In the genomic region with DNA sequence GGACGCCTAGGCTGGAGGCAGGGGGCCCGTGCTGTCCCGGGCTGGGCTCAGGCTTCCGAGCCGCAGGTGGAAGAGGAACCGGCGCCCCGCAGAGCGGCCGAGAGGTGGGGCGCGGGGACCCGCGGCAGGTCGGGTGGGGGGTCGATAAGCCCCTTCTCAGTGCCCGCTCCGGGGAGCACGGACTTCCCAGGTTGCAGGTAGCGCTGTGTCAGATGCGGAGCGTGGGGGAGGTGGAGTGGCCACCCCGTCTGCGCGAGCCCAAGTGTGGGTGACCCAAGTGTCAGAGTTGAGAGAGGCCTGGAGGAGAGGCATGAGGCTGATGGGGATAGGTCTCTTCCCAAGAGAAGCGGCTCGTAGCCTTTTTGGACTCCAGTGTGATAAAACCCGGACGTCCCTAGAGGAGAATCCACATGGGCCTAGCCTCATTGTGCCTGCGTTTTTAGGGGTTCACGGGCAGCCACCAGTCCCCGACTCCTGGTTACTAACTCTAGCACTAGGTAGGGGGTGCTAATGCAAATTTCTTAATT, we compare ENCODE assay signal across 8 cellular contexts. TPM values are rescaled to one million over a fixed set of nuclear protein-coding genes. Genes with fewer than 3 reads are reported as not detected.
A peak's percentile ranks its signal among the peaks of the same experiment; 100 is the strongest.
DNase-seq lines count a peak whose midpoint lies in the region; ATAC-seq and TF ChIP-seq lines count a peak whose summit lies in the region.

No MANE protein-coding gene starts in this region.

- H3F3A ChIP-seq in Loucy (ENCODE audit: low read depth) = no peaks in the 10 kb centered on the region

- H3K27ac ChIP-seq in CD8-positive, alpha-beta memory T cell (ENCODE audit: low read depth, low read length) = peak overlapping the region; percentile 51
- H3K27ac ChIP-seq in angular gyrus (ENCODE audit: low read depth, low read length) (peak overlapping the region; percentile 56), iPS-18a (ENCODE audit: low read length) (no peak overlapping the region)

- H3K27ac Mint-ChIP-seq in CD8-positive, alpha-beta memory T cell = peak overlapping the region in 3 of 8 donors; percentile 23 to 38 (median 30)

- H4K20me1 ChIP-seq in Loucy (ENCODE audit: insufficient read depth, low read length, poor library complexity, severe bottlenecking) = no peaks in the 10 kb centered on the region

- CTCF ChIA-PET in CD8-positive, alpha-beta memory T cell (lab: Charles Lee) = no interaction called here

- peak overlapping the region; percentile 79 for H3K4me2 ChIP-seq in Loucy (ENCODE audit: low read depth, low read length, poor library complexity, severe bottlenecking)

- no peaks in the 10 kb centered on the region for H3K9me2 ChIP-seq in Loucy (replicated peaks; ENCODE audit: low read depth, low read length)

- H3K9me3 Mint-ChIP-seq in CD8-positive, alpha-beta memory T cell = no peaks in the 10 kb centered on the region

- H3K36me3 Mint-ChIP-seq in CD8-positive, alpha-beta memory T cell = no peaks in the 10 kb centered on the region

- peak overlapping the region; percentile 81 for H2AFZ ChIP-seq in Loucy (ENCODE audit: low read length)

- H3K4me1 ChIP-seq in CD8-positive, alpha-beta memory T cell (ENCODE audit: insufficient read depth, low read length) = peaks cover 15% of the 10 kb centered on the region
- peaks cover 55% of the 10 kb centered on the region for H3K4me1 ChIP-seq in Loucy (ENCODE audit: insufficient read depth, low read length, poor library complexity, severe bottlenecking)
- H3K4me1 ChIP-seq in iPS-18a (ENCODE audit: control insufficient read depth, low read depth, low read length) = peaks cover 25% of the 10 kb centered on the region

- no peaks in the 10 kb centered on the region for H3K36me3 ChIP-seq in CD8-positive, alpha-beta memory T cell (ENCODE audit: insufficient read depth, low read length)
- H3K36me3 ChIP-seq in Loucy (ENCODE audit: insufficient read depth, low read length) (no peaks in the 10 kb centered on the region), iPS-18a (ENCODE audit: control insufficient read depth, low read depth, low read length) (no peaks in the 10 kb centered on the region)

- no peaks in the 10 kb centered on the region for H3K9me3 ChIP-seq in CD8-positive, alpha-beta memory T cell (ENCODE audit: low read length)
- H3K9me3 ChIP-seq in Loucy (ENCODE audit: insufficient read depth, low read depth, low read length) (no peaks in the 10 kb centered on the region), iPS-18a (ENCODE audit: control insufficient read depth, low read depth, low read length) (no peaks in the 10 kb centered on the region)

- peaks cover 0 to 5% of the 10 kb centered on the region in 2 donors for H3K27me3 Mint-ChIP-seq in CD8-positive, alpha-beta memory T cell

- peak overlapping the region; percentile 69 to 90 (median 78) for H3K4me3 Mint-ChIP-seq in CD8-positive, alpha-beta memory T cell

- POLR2A ChIA-PET in CD8-positive, alpha-beta memory T cell (lab: Charles Lee) = no interaction called here

- peak; percentile 9 for ATAC-seq in GM21723 (IDR thresholded peaks at IDR 0.05; ENCODE audit: unreplicated experiment)

- peak in 2 of 5 donors; percentile 10 to 53 for DNase-seq in CD8-positive, alpha-beta memory T cell
- peak; percentile 8 for DNase-seq in stimulated activated CD4-positive, alpha-beta T cell treated with anti-CD3 and anti-CD28 coated beads, Interleukin-1b, Interleukin-23, amount 100 ng/mL, for 48 hours
- DNase-seq in NCI-H187 treated with DMSO at 0.1 percent for 48 hours (lab: John Stamatoyannopoulos, UW) (no peak), NOMO-1 treated with dmso at 0.1 percent for 144 hours (lab: John Stamatoyannopoulos, UW; ENCODE audit: unreplicated experiment) (no peak)

- peak overlapping the region; percentile 76 for H3K9ac ChIP-seq in Loucy (ENCODE audit: low read depth, low read length, poor library complexity, severe bottlenecking)
- peak overlapping the region; percentile 38 for H3K9ac ChIP-seq in iPS-18a (ENCODE audit: low read length)

- no peaks in the 10 kb centered on the region for H3K27me3 ChIP-seq in CD8-positive, alpha-beta memory T cell (ENCODE audit: insufficient read depth, low read length, poor library complexity, severe bottlenecking)
- H3K27me3 ChIP-seq in Loucy (ENCODE audit: insufficient read depth, low read length, poor library complexity, severe bottlenecking) (no peaks in the 10 kb centered on the region), iPS-18a (ENCODE audit: control insufficient read depth, insufficient read depth, low read length) (peaks cover 9% of the 10 kb centered on the region)

- TF ChIP-seq CTCF in Loucy (conservative IDR thresholded peaks at IDR 0.05; ENCODE audit: low read length) = no peak

- peak overlapping the region; percentile 73 for H3K4me3 ChIP-seq in CD8-positive, alpha-beta memory T cell (ENCODE audit: low read length)
- H3K4me3 ChIP-seq in Loucy (ENCODE audit: low read length, poor library complexity, severe bottlenecking) = peak overlapping the region; percentile 86
- H3K4me3 ChIP-seq in iPS-18a (ENCODE audit: low read length) = peak overlapping the region; percentile 79

- peaks cover 38% of the 10 kb centered on the region for H3K79me2 ChIP-seq in Loucy (ENCODE audit: insufficient read depth, low read length)

- H3K4me1 Mint-ChIP-seq in CD8-positive, alpha-beta memory T cell = peaks cover 14 to 44% (median 33%) of the 10 kb centered on the region in 3 donors

RNA-seq across cellular contexts. Expression of a gene that starts 0.6 kb away (rescaled TPM):
- under 1 TPM; 0.66 to 0.84 TPM for total RNA-seq in CD8-positive, alpha-beta memory T cell
- polyA plus RNA-seq in CD8-positive, alpha-beta memory T cell = 15.0 TPM
